Comparison of ENCODE assay signal across 10 cellular contexts in the genomic region with DNA sequence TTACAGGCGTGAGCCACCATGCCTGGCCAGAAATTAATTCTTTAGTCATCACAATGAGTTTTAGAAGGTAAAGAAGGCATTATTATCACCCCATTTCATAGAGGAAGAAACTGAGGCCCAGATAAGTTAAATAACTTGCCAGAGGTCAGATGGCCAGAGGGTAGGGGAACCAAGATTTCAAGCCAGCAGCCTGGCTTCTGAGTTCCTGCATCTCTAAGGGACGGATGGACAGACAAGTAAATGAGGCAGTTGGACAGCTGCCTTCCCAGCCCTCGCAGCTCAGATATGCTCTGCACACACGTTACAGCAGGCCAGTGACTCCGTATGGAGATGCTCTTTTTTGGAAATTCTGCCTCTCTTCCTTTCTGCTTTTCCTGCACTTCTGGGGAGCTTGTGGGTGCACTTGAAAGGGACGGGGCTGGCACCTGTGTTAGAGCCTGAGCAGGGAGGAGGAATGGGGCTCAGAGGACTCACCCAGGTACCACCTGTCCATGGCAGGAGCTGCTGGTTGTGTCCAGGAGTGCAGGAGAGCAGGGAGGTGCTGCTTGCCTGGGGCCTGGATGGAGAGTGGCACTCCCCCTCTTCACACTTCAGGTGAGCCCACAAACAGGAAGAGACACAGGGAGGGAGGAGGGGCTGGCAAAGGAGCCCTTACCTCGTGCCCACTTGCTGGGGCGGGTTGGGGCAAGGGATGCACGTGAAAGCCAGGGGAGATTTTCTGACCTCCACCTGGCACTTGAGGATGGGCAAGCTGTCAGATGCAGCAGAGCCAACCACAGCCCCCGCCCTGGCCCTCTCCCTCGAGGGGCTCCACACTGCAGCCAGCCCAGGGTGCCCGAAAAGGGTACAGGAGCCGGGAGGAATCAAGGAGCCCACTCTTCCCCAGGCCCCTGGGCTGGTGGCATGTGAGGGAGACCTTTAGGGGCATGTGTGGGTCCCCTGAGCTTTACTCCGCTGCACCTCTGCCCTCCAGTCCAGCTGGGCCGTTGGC. TPM values are rescaled to one million over a fixed set of nuclear protein-coding genes. Genes with fewer than 3 reads are reported as not detected.
DNase-seq lines count a peak whose midpoint lies in the region; ATAC-seq lines count a peak whose summit lies in the region.
"Had no signal": no experiment of that assay in that cellular context is flagged by ENCODE, and none has a peak within 500 bp of the region (broad histone marks: within the 10 kb centered on the region; RNA-seq: fewer than 3 reads in every experiment).

No MANE protein-coding gene starts in this region.

- POLR2A ChIA-PET in naive thymus-derived CD4-positive, alpha-beta T cell (lab: Charles Lee) = interaction anchor here (0.8 to 1.9 kb wide), 3 partner anchors 18 to 123 kb away, joined by 3 to 6 read pairs (median 3); no protein-coding TSS in a partner anchor

- H3K4me3 Mint-ChIP-seq in activated naive CD8-positive, alpha-beta T cell treated with anti-CD3 and anti-CD28 coated beads, Interleukin-2, amount 50 U/mL, for 24 hours = peak overlapping the region; percentile 38
- peak overlapping the region; percentile 16 to 79 (median 54) for H3K4me3 Mint-ChIP-seq in naive thymus-derived CD4-positive, alpha-beta T cell

- H3K27me3 Mint-ChIP-seq in activated naive CD8-positive, alpha-beta T cell treated with anti-CD3 and anti-CD28 coated beads, Interleukin-2, amount 50 U/mL, for 24 hours = no peaks in the 10 kb centered on the region
- H3K27me3 Mint-ChIP-seq in naive thymus-derived CD4-positive, alpha-beta T cell = no peaks in the 10 kb centered on the region

- CTCF ChIA-PET in naive thymus-derived CD4-positive, alpha-beta T cell (lab: Charles Lee) = interaction anchor here (1.1 to 10.9 kb wide), 6 partner anchors 10 to 225 kb away, joined by 4 to 138 read pairs (median 10); no protein-coding TSS in a partner anchor

- H3K36me3 Mint-ChIP-seq in activated naive CD8-positive, alpha-beta T cell treated with anti-CD3 and anti-CD28 coated beads, Interleukin-2, amount 50 U/mL, for 24 hours (ENCODE audit: low read depth) = no peaks in the 10 kb centered on the region
- no peaks in the 10 kb centered on the region for H3K36me3 Mint-ChIP-seq in naive thymus-derived CD4-positive, alpha-beta T cell

- H3K27me3 ChIP-seq in BLaER1 treated with 17β-estradiol and CSF1 and Interleukin-3, amounts not matched to agents 10 nM and 100 nM = no peaks in the 10 kb centered on the region
- no peaks in the 10 kb centered on the region for H3K27me3 ChIP-seq in H7 (ENCODE audit: control insufficient read depth, insufficient read depth, low read length)
- no peaks in the 10 kb centered on the region for H3K27me3 ChIP-seq in naive thymus-derived CD4-positive, alpha-beta T cell (ENCODE audit: control insufficient read depth in 2 of 2, insufficient read depth in 2 of 2, low read length in 2 of 2)
- H3K27me3 ChIP-seq: ascending aorta, right lobe of liver had no signal

- H3K27ac Mint-ChIP-seq in activated naive CD8-positive, alpha-beta T cell treated with anti-CD3 and anti-CD28 coated beads, Interleukin-2, amount 50 U/mL, for 24 hours = peak overlapping the region; percentile 1
- peak overlapping the region in 8 of 9 donors; percentile 30 to 91 (median 68) for H3K27ac Mint-ChIP-seq in naive thymus-derived CD4-positive, alpha-beta T cell

- peak overlapping the region in 6 of 10 experiments; percentile 18 to 50 (median 28); a peak in 6 of 20 replicates for H3K4me3 ChIP-seq in BLaER1 treated with 17β-estradiol and CSF1 and Interleukin-3, amounts not matched to agents 10 nM and 100 nM
- no peak overlapping the region for H3K4me3 ChIP-seq in H7 (ENCODE audit: insufficient read depth, low read depth, low read length)
- no peak overlapping the region for H3K4me3 ChIP-seq in naive thymus-derived CD4-positive, alpha-beta T cell (ENCODE audit: low read length)
- H3K4me3 ChIP-seq: ascending aorta, right lobe of liver had no signal

- no peak for ATAC-seq in activated naive CD8-positive, alpha-beta T cell treated with anti-CD3 and anti-CD28 coated beads, Interleukin-2, amount 50 U/mL, for 24 hours
- ATAC-seq in naive thymus-derived CD4-positive, alpha-beta T cell = peak; percentile 37
- no peak for ATAC-seq in GM19452 (IDR thresholded peaks at IDR 0.05; ENCODE audit: unreplicated experiment)

- no peaks in the 10 kb centered on the region for H3K9me3 Mint-ChIP-seq in activated naive CD8-positive, alpha-beta T cell treated with anti-CD3 and anti-CD28 coated beads, Interleukin-2, amount 50 U/mL, for 24 hours
- H3K9me3 Mint-ChIP-seq in naive thymus-derived CD4-positive, alpha-beta T cell = peaks cover 0 to 3% (median 0%) of the 10 kb centered on the region in 11 donors

- intact Hi-C loops in naive thymus-derived CD4-positive, alpha-beta T cell (cut with micrococcal nuclease) = loop anchor here in 1 of 2 donors (1.0 kb wide), 3 partner anchors 123 to 223 kb away; partner anchors contain the start of gene IL10RA

- H4K20me1 ChIP-seq in BLaER1 treated with 17β-estradiol and CSF1 and Interleukin-3, amounts not matched to agents 10 nM and 100 nM = no peaks in the 10 kb centered on the region

- H3K27ac ChIP-seq in BLaER1 treated with 17β-estradiol and CSF1 and Interleukin-3, amounts not matched to agents 10 nM and 100 nM = peak overlapping the region in 10 of 11 experiments; percentile 59 to 87 (median 72); a peak in 20 of 22 replicates
- H3K27ac ChIP-seq in naive thymus-derived CD4-positive, alpha-beta T cell (ENCODE audit: low read depth, low read length) = peak overlapping the region; percentile 35
- H3K27ac ChIP-seq: ascending aorta, right lobe of liver had no signal

- DNase-seq in H7 (peak; percentile 42), pons (ENCODE audit: low spot score) (no peak), HUDEP-2 (lab: John Stamatoyannopoulos, UW; ENCODE audit: unreplicated experiment in 76 of 76) (no peak), HPDE6-E6E7 (ENCODE audit: extremely low spot score) (no peak)
- no peak for DNase-seq in activated naive CD8-positive, alpha-beta T cell treated with anti-CD3 and anti-CD28 coated beads, Interleukin-2, amount 50 U/mL, for 24 hours
- peak in 7 of 9 donors; percentile 29 to 47 (median 38) for DNase-seq in naive thymus-derived CD4-positive, alpha-beta T cell

- H3K9me3 ChIP-seq in BLaER1 treated with 17β-estradiol and CSF1 and Interleukin-3, amounts not matched to agents 10 nM and 100 nM (replicated peaks in 1 of 11) = no peaks in the 10 kb centered on the region
- H3K9me3 ChIP-seq in naive thymus-derived CD4-positive, alpha-beta T cell (ENCODE audit: control insufficient read depth in 2 of 3, low read length in 3 of 3) = no peaks in the 10 kb centered on the region
- H3K9me3 ChIP-seq: ascending aorta, right lobe of liver had no signal

- H3K9ac ChIP-seq in BLaER1 treated with 17β-estradiol and CSF1 and Interleukin-3, amounts not matched to agents 10 nM and 100 nM = peak overlapping the region in 10 of 11 experiments; percentile 43 to 75 (median 61); a peak in 18 of 22 replicates

- peaks cover 81% of the 10 kb centered on the region for H3K4me1 Mint-ChIP-seq in activated naive CD8-positive, alpha-beta T cell treated with anti-CD3 and anti-CD28 coated beads, Interleukin-2, amount 50 U/mL, for 24 hours
- H3K4me1 Mint-ChIP-seq in naive thymus-derived CD4-positive, alpha-beta T cell = peaks cover 52 to 81% (median 59%) of the 10 kb centered on the region in 7 donors

- H3K4me2 ChIP-seq in BLaER1 treated with 17β-estradiol and CSF1 and Interleukin-3, amounts not matched to agents 10 nM and 100 nM = peak overlapping the region; percentile 83 to 98 (median 93)

- H3K36me3 ChIP-seq in BLaER1 treated with 17β-estradiol and CSF1 and Interleukin-3, amounts not matched to agents 10 nM and 100 nM = no peaks in the 10 kb centered on the region
- no peaks in the 10 kb centered on the region for H3K36me3 ChIP-seq in H7 (replicated peaks; ENCODE audit: control insufficient read depth, insufficient read depth, low read length)
- no peaks in the 10 kb centered on the region for H3K36me3 ChIP-seq in naive thymus-derived CD4-positive, alpha-beta T cell (ENCODE audit: control insufficient read depth in 2 of 3, insufficient read depth in 3 of 3, low read length in 3 of 3)
- H3K36me3 ChIP-seq: ascending aorta, right lobe of liver had no signal

- H3K4me1 ChIP-seq in BLaER1 treated with 17β-estradiol and CSF1 and Interleukin-3, amounts not matched to agents 10 nM and 100 nM = peaks cover 82 to 100% (median 99%) of the 10 kb centered on the region in 10 experiments
- H3K4me1 ChIP-seq in naive thymus-derived CD4-positive, alpha-beta T cell (ENCODE audit: control insufficient read depth in 2 of 2, insufficient read depth in 2 of 2, low read length in 2 of 2) = peaks cover 46 to 56% of the 10 kb centered on the region in 2 donors
- H3K4me1 ChIP-seq: ascending aorta, right lobe of liver had no signal

RNA-seq across cellular contexts. Expression of gene FXYD2, which starts 3.3 kb away (rescaled TPM):
- 0.07 and 0.66 TPM in 2 replicates for total RNA-seq in H7 (2014; rRNA removed; shearing (Covaris generic))
- total RNA-seq in naive thymus-derived CD4-positive, alpha-beta T cell = 1 to 10 TPM; 3.1 to 6.7 (median 4.4) TPM
- polyA plus RNA-seq in naive thymus-derived CD4-positive, alpha-beta T cell = 10 to 100 TPM; 11.2 to 25.6 TPM
- total RNA-seq: ascending aorta had no signal

RNA-seq across cellular contexts. Expression of gene DSCAML1, which starts 30.8 kb away (rescaled TPM):
- total RNA-seq in H7 (2014; rRNA removed; shearing (Covaris generic)) = 0.33 and 0.59 TPM in 2 replicates
- total RNA-seq in naive thymus-derived CD4-positive, alpha-beta T cell = 1 to 10 TPM in 1 of 5 experiments, under 1 TPM in 4; 0.17 to 1.3 (median 0.60) TPM
- polyA plus RNA-seq in naive thymus-derived CD4-positive, alpha-beta T cell = not detected
- total RNA-seq: ascending aorta had no signal

RNA-seq across cellular contexts. Expression of gene FXYD6, which starts 48.6 kb away (rescaled TPM):
- total RNA-seq in H7 (2014; rRNA removed; shearing (Covaris generic)) = 17.8 and 32.8 TPM in 2 replicates
- 1 to 10 TPM in 1 of 5 experiments, under 1 TPM in 2, not detected in 2; 0.10 to 5.4 (median 0.98) TPM for total RNA-seq in naive thymus-derived CD4-positive, alpha-beta T cell
- polyA plus RNA-seq in naive thymus-derived CD4-positive, alpha-beta T cell = not detected

Comparison
In these comparisons a context has a peak if more than half of its experiments do, and no peak if none do; other contexts are left out.
1. H3K4me3 ChIP-seq: peak in BLaER1 treated with 17β-estradiol and CSF1 and Interleukin-3, amounts not matched to agents 10 nM and 100 nM (6 of 10); none in H7 (single experiment) and naive thymus-derived CD4-positive, alpha-beta T cell (single experiment).
2. DNase-seq: peak in H7 (single experiment) and naive thymus-derived CD4-positive, alpha-beta T cell (7 of 9); none in activated naive CD8-positive, alpha-beta T cell treated with anti-CD3 and anti-CD28 coated beads, Interleukin-2, amount 50 U/mL, for 24 hours (single experiment), pons (single experiment), HUDEP-2 (0 of 76) and HPDE6-E6E7 (single experiment).